In the genomic region with DNA sequence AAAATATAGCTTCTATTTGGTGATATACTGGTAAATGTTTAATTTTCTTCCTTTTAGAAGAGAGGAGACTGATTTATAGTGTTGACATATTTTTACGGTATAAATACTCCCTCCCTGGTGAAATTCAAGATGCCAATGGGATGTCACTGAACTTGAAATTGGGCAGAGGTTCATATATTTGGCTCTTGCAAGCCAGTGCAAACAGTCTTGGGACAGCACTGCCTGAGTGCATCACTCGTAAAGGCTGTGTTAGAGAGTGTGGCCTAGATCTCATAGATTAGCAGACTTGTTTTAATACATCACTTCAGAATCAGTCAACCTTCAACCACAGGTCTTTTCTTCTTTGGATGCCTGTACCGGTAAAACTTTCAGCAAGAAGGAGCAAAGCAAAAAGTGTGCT, we compare ENCODE assay signal across 24 cellular contexts.
"Had no signal": no experiment of that assay in that cellular context is flagged by ENCODE, and none has a peak within 500 bp of the region (broad histone marks: within the 10 kb centered on the region; RNA-seq: fewer than 3 reads in every experiment).

No MANE protein-coding gene starts in this region.

- ATAC-seq: activated naive CD4-positive, alpha-beta T cell treated with anti-CD3 and anti-CD28 coated beads, Interleukin-2, amount 50 U/mL, for 72 hours; activated T-cell treated with anti-CD3 and anti-CD28 coated beads, Interleukin-2, amount 50 U/mL, for 4 hours; Panc1 had no signal

- H3K4me1 ChIP-seq: adrenal gland, SJSA1 had no signal

- H3K4me3 ChIP-seq: adrenal gland, SJSA1 had no signal

- H3K27me3 ChIP-seq: adrenal gland, brain microvascular endothelial cell, SJSA1 had no signal

- H3K27ac ChIP-seq: adrenal gland, brain microvascular endothelial cell, SJSA1 had no signal

- H3K9me3 ChIP-seq: adrenal gland, SJSA1, SK-N-SH had no signal

- DNase-seq: activated B cell treated with CpG ODN at 0.5 μM for 24 hours; activated CD4-positive, alpha-beta memory T cell treated with anti-CD3 and anti-CD28 coated beads for 36 hours; activated CD4-positive, alpha-beta T cell treated with anti-CD3 and anti-CD28 coated beads for 4 hours; activated CD4-positive, alpha-beta T cell treated with anti-CD3 and anti-CD28 coated beads, Interleukin-2, amount 50 U/mL, for 1 hour; activated CD4-positive, CD25-positive, alpha-beta regulatory T cell treated with anti-CD3 and anti-CD28 coated beads, Interleukin-2, amount 50 U/mL, for 72 hours; activated CD8-positive, alpha-beta memory T cell treated with anti-CD3 and anti-CD28 coated beads, Interleukin-2, amount 50 U/mL, for 4 hours; activated gamma-delta T cell treated with Interleukin-2 at 50 U/mL for 16 hours; activated naive CD4-positive, alpha-beta T cell treated with anti-CD3 and anti-CD28 coated beads for 36 hours; activated T-cell treated with anti-CD3 and anti-CD28 coated beads for 4 hours; activated T-cell treated with anti-CD3 and anti-CD28 coated beads, Interleukin-2, amount 50 U/mL, for 4 hours; adrenal gland; brain microvascular endothelial cell; central memory CD4-positive, alpha-beta T cell; NCI-H1105; NCI-H1417 treated with DMSO at 0.1 percent for 48 hours; NCI-H187 treated with DMSO at 0.1 percent for 48 hours; NCI-H2081; NCI-H345; NCI-H524 treated with DMSO at 0.1 percent for 48 hours; SHP77 treated with DMSO at 0.1 percent for 48 hours; SK-N-SH had no signal

- H3K36me3 ChIP-seq: adrenal gland, brain microvascular endothelial cell, SJSA1 had no signal
